ENCODE assay signal across 8 cellular contexts in genomic region chr4:119469039-119469438, GRCh38.
DNase-seq lines count a peak whose midpoint lies in the region; ATAC-seq, FAIRE-seq and TF ChIP-seq lines count a peak whose summit lies in the region.
"Not testable (repeated sequence)": the region's sequence is repeated elsewhere in the genome, so short reads cannot be mapped to it uniquely, and the experiment has no call there.

No MANE protein-coding gene starts in this region.

- not testable (repeated sequence) for H2BK20ac ChIP-seq in IMR-90 (ENCODE audit: low read depth, low read length)

- FAIRE-seq in GM12891 (lab: Jason Lieb, UNC), result peak; percentile 76
- peak; percentile 36 for FAIRE-seq in H54 (lab: Jason Lieb, UNC)
- peak; percentile 43 for FAIRE-seq in astrocyte (lab: Jason Lieb, UNC)
- FAIRE-seq in keratinocyte (lab: Jason Lieb, UNC), result peak; percentile 17

- H3K9me3 Mint-ChIP-seq in astrocyte (ENCODE audit: unreplicated experiment), result not testable (repeated sequence)

- not testable (repeated sequence) for H3K36me3 ChIP-seq in IMR-90 (ENCODE audit: control insufficient read depth, insufficient read depth, low read length); SJSA1; astrocyte (ENCODE audit: insufficient read depth, low read length); keratinocyte (ENCODE audit: control insufficient read depth in 2 of 2, extremely low read depth in 1 of 2, insufficient read depth in 2 of 2, low read length in 2 of 2); mucosa of descending colon (ENCODE audit: low read depth); osteoblast (ENCODE audit: insufficient read depth, low read length)

- CTCF ChIA-PET in IMR-90 (lab: Yijun Ruan, JAX), result not testable (repeated sequence)

- dilution Hi-C loops in IMR-90 (cut with HindIII; ENCODE audit: low sequenced_read_pairs, unreplicated experiment); keratinocyte (cut with MboI; ENCODE audit: extremely low pct_ligation_motif_present, low sequenced_read_pairs): not testable (repeated sequence)

- not testable (repeated sequence) for H3K14ac ChIP-seq in IMR-90 (replicated peaks; ENCODE audit: low read depth, low read length)

- not testable (repeated sequence) for H2AK9ac ChIP-seq in IMR-90 (replicated peaks; ENCODE audit: low read depth, low read length, poor library complexity)

- not testable (repeated sequence) for H3K27ac ChIP-seq in IMR-90 (ENCODE audit: insufficient read depth, low read length); astrocyte (ENCODE audit: low read depth, low read length); keratinocyte (ENCODE audit: control insufficient read depth, insufficient read depth, low read length)
- H3K27ac ChIP-seq in SJSA1 (peak overlapping the region; percentile 62), osteoblast (ENCODE audit: low read depth, low read length) (peak overlapping the region; percentile 4)

- POLR2A ChIA-PET in IMR-90 (lab: Charles Lee; ENCODE audit: unreplicated experiment), result not testable (repeated sequence)

- not testable (repeated sequence) for H3K4me3 Mint-ChIP-seq in astrocyte (ENCODE audit: unreplicated experiment)

- in situ Hi-C loops in IMR-90 (cut with MboI; ENCODE audit: low sequenced_read_pairs), result not testable (repeated sequence)

- not testable (repeated sequence) for H3K4ac ChIP-seq in IMR-90 (ENCODE audit: low read depth, low read length)

- intact Hi-C loops in IMR-90 (cut with micrococcal nuclease); mucosa of descending colon (cut with DNase I, micrococcal nuclease): not testable (repeated sequence)

- TF ChIP-seq RAD21 in IMR-90 (IDR thresholded peaks at IDR 0.05; ENCODE audit: low read length), result not testable (repeated sequence)

- H3K27me3 ChIP-seq in IMR-90 (ENCODE audit: control insufficient read depth, insufficient read depth, low read length); SJSA1 (replicated peaks); astrocyte (ENCODE audit: insufficient read depth, low read length); keratinocyte (ENCODE audit: control insufficient read depth, extremely low read depth, insufficient read depth, low read length); osteoblast (ENCODE audit: insufficient read depth, low read length): not testable (repeated sequence)

- not testable (repeated sequence) for H3K79me1 ChIP-seq in IMR-90 (ENCODE audit: low read depth in 1 of 2, low read length in 2 of 2)

- not testable (repeated sequence) for H3K79me2 ChIP-seq in astrocyte (ENCODE audit: insufficient read depth, low read length); keratinocyte (ENCODE audit: control insufficient read depth, insufficient read depth, low read length); osteoblast (ENCODE audit: insufficient read depth, low read length)

- H3K4me3 ChIP-seq in IMR-90 (ENCODE audit: insufficient read depth, low read depth, low read length); SJSA1; astrocyte (ENCODE audit: insufficient read depth, low read depth, low read length); keratinocyte (ENCODE audit: control insufficient read depth in 2 of 3, extremely low read depth in 1 of 3, insufficient read depth in 2 of 3, low read depth in 1 of 3, low read length in 3 of 3); mucosa of descending colon; osteoblast (ENCODE audit: insufficient read depth, low read length): not testable (repeated sequence)

- H4K91ac ChIP-seq in IMR-90 (ENCODE audit: insufficient read depth, low read depth, low read length), result not testable (repeated sequence)

- BruUV-seq in IMR-90 (replicated peaks; lab: Mats Ljungman, UMichigan), result not testable (repeated sequence)

- H3K4me1 Mint-ChIP-seq in astrocyte (ENCODE audit: low read depth, unreplicated experiment), result peaks cover 12% of the 10 kb centered on the region

- H3K4me1 ChIP-seq in IMR-90 (ENCODE audit: control insufficient read depth, insufficient read depth, low read length); astrocyte (ENCODE audit: insufficient read depth, low read length); keratinocyte (ENCODE audit: control insufficient read depth, extremely low read depth, insufficient read depth, low read length); mucosa of descending colon (ENCODE audit: low read depth); osteoblast (ENCODE audit: insufficient read depth, low read length): not testable (repeated sequence)
- H3K4me1 ChIP-seq in SJSA1 (replicated peaks), result peaks cover 22% of the 10 kb centered on the region

- H3K9me1 ChIP-seq in IMR-90 (ENCODE audit: insufficient read depth, low read length); keratinocyte (ENCODE audit: control insufficient read depth, extremely low read depth, insufficient read depth, low read length): not testable (repeated sequence)

- H3K23ac ChIP-seq in IMR-90 (ENCODE audit: low read depth, low read length), result not testable (repeated sequence)

- TF ChIP-seq POLR2A in GM12891 (IDR thresholded peaks at IDR 0.05; ENCODE audit: low read depth, low read length); H54 (IDR thresholded peaks at IDR 0.05; ENCODE audit: low read depth, low read length); IMR-90 (IDR thresholded peaks at IDR 0.05; ENCODE audit: low read depth, low read length): not testable (repeated sequence)

- H3K4me2 ChIP-seq in IMR-90 (ENCODE audit: low read depth, low read length); astrocyte (ENCODE audit: low read length); keratinocyte (ENCODE audit: control insufficient read depth, extremely low read depth, insufficient read depth, low read depth, low read length); osteoblast (ENCODE audit: insufficient read depth, low read length): not testable (repeated sequence)

- not testable (repeated sequence) for H3K18ac ChIP-seq in IMR-90 (ENCODE audit: low read depth, low read length)

- H4K20me1 ChIP-seq in IMR-90 (ENCODE audit: insufficient read depth, low read length); astrocyte (ENCODE audit: insufficient read depth, low read length); keratinocyte (ENCODE audit: control insufficient read depth, extremely low read depth, insufficient read depth, low read length); osteoblast (ENCODE audit: insufficient read depth, low read length): not testable (repeated sequence)

- H2AFZ ChIP-seq in IMR-90 (replicated peaks; ENCODE audit: low read length, poor library complexity); astrocyte (ENCODE audit: low read depth, low read length); keratinocyte (ENCODE audit: control insufficient read depth, low read length); osteoblast (ENCODE audit: low read length): not testable (repeated sequence)

- not testable (repeated sequence) for H4K8ac ChIP-seq in IMR-90 (ENCODE audit: low read depth in 2 of 2, low read length in 2 of 2)

- TF ChIP-seq CTCF in IMR-90 (conservative IDR thresholded peaks at IDR 0.05; ENCODE audit: low read depth, low read length); astrocyte (IDR thresholded peaks at IDR 0.05; ENCODE audit: insufficient read depth, low read depth, low read length); keratinocyte (optimal IDR thresholded peaks at IDR 0.05 in 1 of 3, IDR thresholded peaks at IDR 0.05 in 1 of 3, conservative IDR thresholded peaks at IDR 0.05 in 1 of 3; ENCODE audit: extremely low read depth in 1 of 3, insufficient read depth in 2 of 3, low read length in 3 of 3); mucosa of descending colon (IDR thresholded peaks at IDR 0.05); osteoblast (IDR thresholded peaks at IDR 0.05; ENCODE audit: extremely low read depth, low read depth, low read length): not testable (repeated sequence)

- not testable (repeated sequence) for H2BK15ac ChIP-seq in IMR-90 (ENCODE audit: low read depth, low read length)

- not testable (repeated sequence) for H2AK5ac ChIP-seq in IMR-90 (ENCODE audit: low read depth, low read length)

- H3K27me3 Mint-ChIP-seq in astrocyte (ENCODE audit: low read depth, unreplicated experiment), result not testable (repeated sequence)

- not testable (repeated sequence) for H3K9ac ChIP-seq in IMR-90 (ENCODE audit: low read depth, low read length); astrocyte (ENCODE audit: low read length); keratinocyte (ENCODE audit: control insufficient read depth, extremely low read depth, insufficient read depth, low read length)

- WGBS in IMR-90 (ENCODE audit: extremely low coverage in 2 of 2, insufficient read length in 1 of 2), 2 experiments, result no CpG with 5 or more reads among the region's 3 CpGs

- not testable (repeated sequence) for H2BK120ac ChIP-seq in IMR-90 (ENCODE audit: low read depth, low read length)

- peak overlapping the region; percentile 54 for H2BK5ac ChIP-seq in IMR-90 (ENCODE audit: low read depth, low read length, poor library complexity, severe bottlenecking)

- H3K56ac ChIP-seq in IMR-90 (ENCODE audit: extremely low read depth, insufficient read depth, low read length), result not testable (repeated sequence)

- H3K27ac Mint-ChIP-seq in astrocyte (ENCODE audit: unreplicated experiment), result peak overlapping the region; percentile 75

- not testable (repeated sequence) for ATAC-seq in IMR-90 (ENCODE audit: low read depth)
- peak; percentile 57 for ATAC-seq in mucosa of descending colon

- H3K9me3 ChIP-seq in IMR-90 (ENCODE audit: control insufficient read depth, insufficient read depth, low read length); SJSA1 (replicated peaks); astrocyte (ENCODE audit: insufficient read depth, low read depth, low read length); keratinocyte (ENCODE audit: control insufficient read depth, low read depth, low read length); mucosa of descending colon; osteoblast (ENCODE audit: low read depth, low read length): not testable (repeated sequence)

- H4K5ac ChIP-seq in IMR-90 (ENCODE audit: low read depth, low read length), result not testable (repeated sequence)

- not testable (repeated sequence) for H3K36me3 Mint-ChIP-seq in astrocyte (ENCODE audit: low read depth, unreplicated experiment)

- DNase-seq in GM12891 (ENCODE audit: insufficient read length, low spot score); H54 (ENCODE audit: insufficient read length, low spot score); IMR-90; SJSA1 (ENCODE audit: low read depth in 1 of 2, low spot score in 2 of 2); astrocyte (ENCODE audit: low read depth); keratinocyte (ENCODE audit: low read depth, low spot score); mucosa of descending colon; osteoblast (ENCODE audit: insufficient read length, low spot score, missing footprints): not testable (repeated sequence)
